16 cellular contexts compared by ENCODE assay signal in the genomic region with DNA sequence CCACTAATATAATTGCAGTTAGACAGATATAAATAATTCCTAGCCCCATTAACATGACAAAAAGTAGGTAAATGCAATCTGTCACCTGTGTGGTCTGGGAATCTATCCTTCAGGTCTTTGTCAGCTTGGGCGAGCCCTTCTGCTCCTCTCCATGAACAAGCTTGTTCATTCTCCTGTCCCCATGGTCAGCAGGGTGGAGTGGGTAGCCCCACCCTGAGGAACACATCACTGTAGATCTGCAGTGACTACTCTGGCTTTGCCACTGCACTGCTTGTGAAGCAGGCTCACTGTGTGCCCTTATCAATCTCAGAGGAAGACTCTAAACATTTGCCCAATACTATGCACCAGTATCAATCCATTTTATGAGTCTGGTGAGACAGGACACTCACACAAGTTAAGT.
DNase-seq lines count a peak whose midpoint lies in the region; TF ChIP-seq lines count a peak whose summit lies in the region.
"Had no signal": no experiment of that assay in that cellular context is flagged by ENCODE, and none has a peak within 500 bp of the region (broad histone marks: within the 10 kb centered on the region; RNA-seq: fewer than 3 reads in every experiment).

No MANE protein-coding gene starts in this region.

- H3K27ac Mint-ChIP-seq in endodermal cell (no peak overlapping the region), osteocyte (ENCODE audit: unreplicated experiment) (no peak overlapping the region)
- H3K27ac Mint-ChIP-seq: CD4-positive, alpha-beta T cell had no signal

- DNase-seq in AG20443 (ENCODE audit: low spot score) (peak; percentile 3), D341Med (ENCODE audit: low spot score) (peak; percentile 1), endodermal cell (peak; percentile 17), osteocyte (ENCODE audit: extremely low spot score, unreplicated experiment) (peak; percentile 56), superior temporal gyrus (ENCODE audit: extremely low spot score) (no peak), caudate nucleus (lab: John Stamatoyannopoulos, UW) (no peak), activated gamma-delta T cell treated with Interleukin-2 at 50 U/mL for 16 hours (no peak)
- DNase-seq: ACHN; AML-193; Caco-2; CD4-positive, alpha-beta T cell; DMS153; DMS79; GDM1 had no signal

- peaks cover 2% of the 10 kb centered on the region for H3K9me3 Mint-ChIP-seq in endodermal cell
- H3K9me3 Mint-ChIP-seq in osteocyte (ENCODE audit: unreplicated experiment), result peaks cover 5% of the 10 kb centered on the region

- H3K27me3 ChIP-seq in endodermal cell (ENCODE audit: control insufficient read depth, insufficient read depth, low read length, poor library complexity, severe bottlenecking), result no peaks in the 10 kb centered on the region

- WGBS in endodermal cell (ENCODE audit: insufficient coverage in 1 of 2, insufficient read length in 1 of 2), 2 experiments, result 86% methylated on average over 1 of the region's 1 CpG; no CpG with 5 or more reads in 1 of the 2 experiments

- no peaks in the 10 kb centered on the region for H3K4me1 ChIP-seq in endodermal cell (ENCODE audit: control insufficient read depth, insufficient read depth, low read length)
- H3K4me1 ChIP-seq: Caco-2, HAP-1 had no signal

- H3K27me3 Mint-ChIP-seq in endodermal cell (ENCODE audit: insufficient read depth) (peaks cover 1% of the 10 kb centered on the region), osteocyte (ENCODE audit: unreplicated experiment) (no peaks in the 10 kb centered on the region)

- no peak overlapping the region for H3K9ac ChIP-seq in endodermal cell (ENCODE audit: extremely low read depth, low read length, poor library complexity, severe bottlenecking)

- no peak overlapping the region for H3K4me3 Mint-ChIP-seq in endodermal cell
- no peak overlapping the region for H3K4me3 Mint-ChIP-seq in osteocyte (ENCODE audit: unreplicated experiment)
- H3K4me3 Mint-ChIP-seq: CD4-positive, alpha-beta T cell had no signal

- H3K36me3 ChIP-seq in endodermal cell (ENCODE audit: control insufficient read depth, insufficient read depth, low read length), result no peaks in the 10 kb centered on the region
- H3K36me3 ChIP-seq: HAP-1 had no signal

- TF ChIP-seq CTCF in endodermal cell (conservative IDR thresholded peaks at IDR 0.05) (no peak), osteocyte (IDR thresholded peaks at IDR 0.05) (no peak)

- no peak overlapping the region for H3K4me3 ChIP-seq in endodermal cell (ENCODE audit: low read length)
- H3K4me3 ChIP-seq: HAP-1 had no signal

- H3K9me3 ChIP-seq in endodermal cell (ENCODE audit: control insufficient read depth, low read length), result no peaks in the 10 kb centered on the region
- H3K9me3 ChIP-seq: Caco-2, HAP-1 had no signal

- H3K27ac ChIP-seq in endodermal cell (ENCODE audit: low read depth, low read length) (no peak overlapping the region), caudate nucleus (ENCODE audit: low read depth, low read length) (no peak overlapping the region)
- H3K27ac ChIP-seq: C4-2B had no signal

- H3K4me1 Mint-ChIP-seq in endodermal cell, result no peaks in the 10 kb centered on the region
- H3K4me1 Mint-ChIP-seq in osteocyte (ENCODE audit: unreplicated experiment), result no peaks in the 10 kb centered on the region

- H3K36me3 Mint-ChIP-seq in endodermal cell (ENCODE audit: low read depth) (no peaks in the 10 kb centered on the region), osteocyte (ENCODE audit: unreplicated experiment) (no peaks in the 10 kb centered on the region)

Comparison
In these comparisons a context has a peak if more than half of its experiments do, and no peak if none do; other contexts are left out.
1. DNase-seq: peak in AG20443 (single experiment), D341Med (single experiment), endodermal cell (single experiment) and osteocyte (single experiment); none in superior temporal gyrus (single experiment), caudate nucleus (0 of 61) and activated gamma-delta T cell treated with Interleukin-2 at 50 U/mL for 16 hours (single experiment).